Comparison of ENCODE assay signal across 8 cellular contexts in genomic region chr10:514137-514671, GRCh38.
A peak's percentile ranks its signal among the peaks of the same experiment; 100 is the strongest.
DNase-seq lines count a peak whose midpoint lies in the region; ATAC-seq and TF ChIP-seq lines count a peak whose summit lies in the region.

No MANE protein-coding gene starts in this region.

- peaks cover 0 to 78% (median 63%) of the 10 kb centered on the region in 4 donors for H3K4me1 ChIP-seq in sigmoid colon

- no peak for TF ChIP-seq POLR2A in sigmoid colon (IDR thresholded peaks at IDR 0.05)

- no peaks in the 10 kb centered on the region for H3K36me3 ChIP-seq in sigmoid colon

- no peak overlapping the region for H3K4me3 ChIP-seq in sigmoid colon

- no peak for TF ChIP-seq EP300 in sigmoid colon (IDR thresholded peaks at IDR 0.05)

- 74 to 79% methylated on average over 22 of the region's 22 CpGs for whole genome bisulfite sequencing in sigmoid colon, 2 donors

- H3K27ac ChIP-seq in sigmoid colon: peak overlapping the region; percentile 35 to 92 (median 78)

- no peak for ATAC-seq in HG03469 (IDR thresholded peaks at IDR 0.05; ENCODE audit: unreplicated experiment)

- DNase-seq in HuH-7.5 (ENCODE audit: low spot score): peak; percentile 75
- peak; percentile 83 for DNase-seq in NCI-H510A (lab: John Stamatoyannopoulos, UW)
- DNase-seq in hippocampal formation (lab: John Stamatoyannopoulos, UW): peak; percentile 69 to 70
- DNase-seq in sigmoid colon: peak; percentile 90
- DNase-seq in stimulated activated naive CD4-positive, alpha-beta T cell treated with Interleukin-2 at 50 U/mL for 16 hours (lab: John Stamatoyannopoulos, UW): no peak
- no peak for DNase-seq in ecto neural progenitor cell (ENCODE audit: low spot score)
- no peak for DNase-seq in mesenteric fat pad (ENCODE audit: low spot score)

- no peak for TF ChIP-seq CTCF in sigmoid colon (IDR thresholded peaks at IDR 0.05)

- H3K9me3 ChIP-seq in sigmoid colon: no peaks in the 10 kb centered on the region

- H3K27me3 ChIP-seq in sigmoid colon: no peaks in the 10 kb centered on the region

- intact Hi-C loops in sigmoid colon (cut with DNase I): loop anchor here (5.0 kb wide), 3 partner anchors 93 to 153 kb away; no protein-coding TSS in a partner anchor

Comparison
In these comparisons a context has a peak if more than half of its experiments do, and no peak if none do; other contexts are left out.
1. DNase-seq: peak in HuH-7.5 (single experiment), NCI-H510A (single experiment), hippocampal formation (2 of 2) and sigmoid colon (single experiment); none in stimulated activated naive CD4-positive, alpha-beta T cell treated with Interleukin-2 at 50 U/mL for 16 hours (single experiment), ecto neural progenitor cell (single experiment) and mesenteric fat pad (single experiment).